ENCODE assay signal across 1 cellular context in genomic region chr12:75820848-75821578, GRCh38.
TF ChIP-seq lines count a peak whose summit lies in the region.

No MANE protein-coding gene starts in this region.

TF ChIP-seq in GM23338, 12 proteins besides CTCF, POLR2A, EP300 and RAD21 (continued from another document):
- TF ChIP-seq, protein P1, sequence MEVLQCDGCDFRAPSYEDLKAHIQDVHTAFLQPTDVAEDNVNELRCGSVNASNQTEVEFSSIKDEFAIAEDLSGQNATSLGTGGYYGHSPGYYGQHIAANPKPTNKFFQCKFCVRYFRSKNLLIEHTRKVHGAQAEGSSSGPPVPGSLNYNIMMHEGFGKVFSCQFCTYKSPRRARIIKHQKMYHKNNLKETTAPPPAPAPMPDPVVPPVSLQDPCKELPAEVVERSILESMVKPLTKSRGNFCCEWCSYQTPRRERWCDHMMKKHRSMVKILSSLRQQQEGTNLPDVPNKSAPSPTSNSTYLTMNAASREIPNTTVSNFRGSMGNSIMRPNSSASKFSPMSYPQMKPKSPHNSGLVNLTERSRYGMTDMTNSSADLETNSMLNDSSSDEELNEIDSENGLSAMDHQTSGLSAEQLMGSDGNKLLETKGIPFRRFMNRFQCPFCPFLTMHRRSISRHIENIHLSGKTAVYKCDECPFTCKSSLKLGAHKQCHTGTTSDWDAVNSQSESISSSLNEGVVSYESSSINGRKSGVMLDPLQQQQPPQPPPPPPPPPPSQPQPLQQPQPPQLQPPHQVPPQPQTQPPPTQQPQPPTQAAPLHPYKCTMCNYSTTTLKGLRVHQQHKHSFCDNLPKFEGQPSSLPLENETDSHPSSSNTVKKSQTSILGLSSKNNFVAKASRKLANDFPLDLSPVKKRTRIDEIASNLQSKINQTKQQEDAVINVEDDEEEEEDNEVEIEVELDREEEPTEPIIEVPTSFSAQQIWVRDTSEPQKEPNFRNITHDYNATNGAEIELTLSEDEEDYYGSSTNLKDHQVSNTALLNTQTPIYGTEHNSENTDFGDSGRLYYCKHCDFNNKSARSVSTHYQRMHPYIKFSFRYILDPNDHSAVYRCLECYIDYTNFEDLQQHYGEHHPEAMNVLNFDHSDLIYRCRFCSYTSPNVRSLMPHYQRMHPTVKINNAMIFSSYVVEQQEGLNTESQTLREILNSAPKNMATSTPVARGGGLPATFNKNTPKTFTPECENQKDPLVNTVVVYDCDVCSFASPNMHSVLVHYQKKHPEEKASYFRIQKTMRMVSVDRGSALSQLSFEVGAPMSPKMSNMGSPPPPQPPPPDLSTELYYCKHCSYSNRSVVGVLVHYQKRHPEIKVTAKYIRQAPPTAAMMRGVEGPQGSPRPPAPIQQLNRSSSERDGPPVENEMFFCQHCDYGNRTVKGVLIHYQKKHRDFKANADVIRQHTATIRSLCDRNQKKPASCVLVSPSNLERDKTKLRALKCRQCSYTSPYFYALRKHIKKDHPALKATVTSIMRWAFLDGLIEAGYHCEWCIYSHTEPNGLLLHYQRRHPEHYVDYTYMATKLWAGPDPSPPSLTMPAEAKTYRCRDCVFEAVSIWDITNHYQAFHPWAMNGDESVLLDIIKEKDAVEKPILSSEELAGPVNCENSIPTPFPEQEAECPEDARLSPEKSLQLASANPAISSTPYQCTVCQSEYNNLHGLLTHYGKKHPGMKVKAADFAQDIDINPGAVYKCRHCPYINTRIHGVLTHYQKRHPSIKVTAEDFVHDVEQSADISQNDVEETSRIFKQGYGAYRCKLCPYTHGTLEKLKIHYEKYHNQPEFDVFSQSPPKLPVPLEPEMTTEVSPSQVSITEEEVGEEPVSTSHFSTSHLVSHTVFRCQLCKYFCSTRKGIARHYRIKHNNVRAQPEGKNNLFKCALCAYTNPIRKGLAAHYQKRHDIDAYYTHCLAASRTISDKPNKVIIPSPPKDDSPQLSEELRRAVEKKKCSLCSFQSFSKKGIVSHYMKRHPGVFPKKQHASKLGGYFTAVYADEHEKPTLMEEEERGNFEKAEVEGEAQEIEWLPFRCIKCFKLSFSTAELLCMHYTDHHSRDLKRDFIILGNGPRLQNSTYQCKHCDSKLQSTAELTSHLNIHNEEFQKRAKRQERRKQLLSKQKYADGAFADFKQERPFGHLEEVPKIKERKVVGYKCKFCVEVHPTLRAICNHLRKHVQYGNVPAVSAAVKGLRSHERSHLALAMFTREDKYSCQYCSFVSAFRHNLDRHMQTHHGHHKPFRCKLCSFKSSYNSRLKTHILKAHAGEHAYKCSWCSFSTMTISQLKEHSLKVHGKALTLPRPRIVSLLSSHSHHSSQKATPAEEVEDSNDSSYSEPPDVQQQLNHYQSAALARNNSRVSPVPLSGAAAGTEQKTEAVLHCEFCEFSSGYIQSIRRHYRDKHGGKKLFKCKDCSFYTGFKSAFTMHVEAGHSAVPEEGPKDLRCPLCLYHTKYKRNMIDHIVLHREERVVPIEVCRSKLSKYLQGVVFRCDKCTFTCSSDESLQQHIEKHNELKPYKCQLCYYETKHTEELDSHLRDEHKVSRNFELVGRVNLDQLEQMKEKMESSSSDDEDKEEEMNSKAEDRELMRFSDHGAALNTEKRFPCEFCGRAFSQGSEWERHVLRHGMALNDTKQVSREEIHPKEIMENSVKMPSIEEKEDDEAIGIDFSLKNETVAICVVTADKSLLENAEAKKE (CRISPR knock-in tag; IDR thresholded peaks at IDR 0.05) = no peak
TF ChIP-seq in GM23338: peak in this region for 0.
